In the genomic region with DNA sequence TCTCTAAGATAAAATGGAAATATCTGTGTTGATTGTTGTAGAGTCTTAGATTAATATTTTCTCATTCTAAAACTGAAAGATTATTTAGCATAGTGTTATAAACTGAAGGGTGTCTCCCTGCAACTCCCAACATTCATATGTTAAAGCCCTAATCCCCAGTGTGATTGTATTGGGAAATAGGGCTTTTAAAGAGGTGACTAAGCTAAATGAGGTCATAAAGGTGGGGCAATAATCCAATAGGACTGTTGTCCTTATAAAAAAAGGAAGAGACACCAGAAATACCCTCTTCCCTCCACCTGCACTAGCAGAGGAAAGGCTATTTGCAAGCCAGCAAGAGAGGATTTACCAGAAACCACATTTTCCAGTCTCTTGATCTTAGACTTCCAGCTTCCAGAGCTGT, we compare ENCODE assay signal across 28 cellular contexts.
DNase-seq lines count a peak whose midpoint lies in the region; ATAC-seq, FAIRE-seq and TF ChIP-seq lines count a peak whose summit lies in the region.
"Had no signal": no experiment of that assay in that cellular context is flagged by ENCODE, and none has a peak within 500 bp of the region (broad histone marks: within the 10 kb centered on the region; RNA-seq: fewer than 3 reads in every experiment).

No MANE protein-coding gene starts in this region.

- in situ Hi-C loops in HAP-1 (cut with MboI; ENCODE audit: low sequenced_read_pairs) = no loop called here

- no peak for TF ChIP-seq RAD21 in H1 (IDR thresholded peaks at IDR 0.05 in 1 of 2, conservative IDR thresholded peaks at IDR 0.05 in 1 of 2; ENCODE audit: low read depth in 2 of 2, low read length in 2 of 2)

- H3K27me3 Mint-ChIP-seq in neural progenitor cell (ENCODE audit: insufficient read depth, low read depth) = no peaks in the 10 kb centered on the region
- H3K27me3 Mint-ChIP-seq: activated CD4-positive, alpha-beta memory T cell treated with anti-CD3 and anti-CD28 coated beads, Interleukin-2, amount 10 ng/mL, durations not matched to agents 7 days and 5 days; activated naive CD8-positive, alpha-beta T cell treated with anti-CD3 and anti-CD28 coated beads, Interleukin-2, amount 10 ng/mL, durations not matched to agents 7 days and 5 days had no signal

- H3K79me1 ChIP-seq in H1 (ENCODE audit: low read depth, low read length) = no peaks in the 10 kb centered on the region

- DNase-seq in HAP-1 (ENCODE audit: low spot score in 2 of 2) = peak; percentile 16 to 77
- peak; percentile 4 for DNase-seq in LoVo (ENCODE audit: low spot score)
- peak in 1 of 2 experiments; percentile 3 for DNase-seq in H1 (ENCODE audit: low read depth in 1 of 2, low spot score in 2 of 2)
- peak; percentile 16 for DNase-seq in neural progenitor cell (ENCODE audit: low spot score)
- no peak for DNase-seq in NCI-H1092 treated with DMSO at 0.1 percent for 48 hours (lab: John Stamatoyannopoulos, UW)
- DNase-seq in left lobe of liver (ENCODE audit: low spot score) = no peak
- DNase-seq in pons (ENCODE audit: low spot score) = no peak
- DNase-seq: activated CD4-positive, alpha-beta memory T cell treated with anti-CD3 and anti-CD28 coated beads, Interleukin-2, amount 10 ng/mL, durations not matched to agents 7 days and 5 days; activated effector memory CD4-positive, alpha-beta T cell treated with anti-CD3 and anti-CD28 coated beads, Interleukin-2, amount 50 U/mL, for 16 hours; activated naive CD8-positive, alpha-beta T cell treated with anti-CD3 and anti-CD28 coated beads, Interleukin-2, amount 10 ng/mL, durations not matched to agents 7 days and 5 days; cerebellar nuclear complex; dorsolateral prefrontal cortex; left ventricle myocardium inferior; natural killer cell; NCI-H2029 treated with DMSO at 0.1 percent for 48 hours; NCI-H226; NCI-H774; SHP77; stimulated activated CD4-positive, alpha-beta T cell treated with anti-CD3 and anti-CD28 coated beads, Interleukin-12 subunit alpha, Interleukin-12 subunit beta, amount 100 ng/mL, for 4 hours; stimulated activated CD4-positive, alpha-beta T cell treated with anti-CD3 and anti-CD28 coated beads, Interleukin-4, amount 100 ng/mL, for 24 hours; stimulated activated naive CD4-positive, alpha-beta T cell; SW 1271; testis; uterus had no signal

- H3K23me2 ChIP-seq in H1 (ENCODE audit: low read depth, low read length) = no peaks in the 10 kb centered on the region

- H2BK120ac ChIP-seq in H1 (replicated peaks; ENCODE audit: low read depth, low read length) = no peak overlapping the region

- no peak for TF ChIP-seq POLR2A in H1 (IDR thresholded peaks at IDR 0.05; ENCODE audit: control extremely low read depth in 1 of 2, low read depth in 2 of 2, low read length in 2 of 2)

- H2BK5ac ChIP-seq in H1 (ENCODE audit: low read depth, low read length) = no peak overlapping the region

- CTCF ChIA-PET in H1 (lab: Charles Lee; ENCODE audit: partially characterized antibody) = no interaction called here

- no peak overlapping the region for H4K5ac ChIP-seq in H1 (ENCODE audit: insufficient read length, low read depth, low read length)

- no peak for ATAC-seq in left lobe of liver
- ATAC-seq: natural killer cell had no signal

- H3K36me3 ChIP-seq in HAP-1 (replicated peaks) (no peaks in the 10 kb centered on the region), H1 (ENCODE audit: control insufficient read depth in 2 of 4, insufficient read depth in 4 of 4, low read length in 3 of 4) (no peaks in the 10 kb centered on the region), neural progenitor cell (no peaks in the 10 kb centered on the region)
- H3K36me3 ChIP-seq: left ventricle myocardium inferior, right atrium auricular region, uterus had no signal

- no peak overlapping the region for H3K27ac Mint-ChIP-seq in neural progenitor cell
- H3K27ac Mint-ChIP-seq: activated CD4-positive, alpha-beta memory T cell treated with anti-CD3 and anti-CD28 coated beads, Interleukin-2, amount 10 ng/mL, durations not matched to agents 7 days and 5 days; activated naive CD8-positive, alpha-beta T cell treated with anti-CD3 and anti-CD28 coated beads, Interleukin-2, amount 10 ng/mL, durations not matched to agents 7 days and 5 days; natural killer cell had no signal

- H3K4me2 ChIP-seq in H1 (ENCODE audit: insufficient read depth in 1 of 2, low read depth in 2 of 2, low read length in 2 of 2) (peak overlapping the region in 1 of 2 experiments; percentile 38; a peak in 2 of 4 replicates), neural progenitor cell (peak overlapping the region; percentile 34)

- no peak overlapping the region for H3K4me3 Mint-ChIP-seq in neural progenitor cell
- H3K4me3 Mint-ChIP-seq: activated CD4-positive, alpha-beta memory T cell treated with anti-CD3 and anti-CD28 coated beads, Interleukin-2, amount 10 ng/mL, durations not matched to agents 7 days and 5 days; activated naive CD8-positive, alpha-beta T cell treated with anti-CD3 and anti-CD28 coated beads, Interleukin-2, amount 10 ng/mL, durations not matched to agents 7 days and 5 days; natural killer cell had no signal

- H3K9me3 ChIP-seq in HAP-1 (no peaks in the 10 kb centered on the region), H1 (ENCODE audit: insufficient read depth in 2 of 2, low read depth in 1 of 2, low read length in 1 of 2) (0 out of 4 replicates have a peak, but pooled peaks cover 0 to 3% of the 10 kb centered on the region in 2 experiments), neural progenitor cell (ENCODE audit: low read depth) (peaks cover 4% of the 10 kb centered on the region)
- H3K9me3 ChIP-seq: left ventricle myocardium inferior, right atrium auricular region, testis, uterus had no signal

- H3K14ac ChIP-seq in H1 (ENCODE audit: insufficient read length) = no peak overlapping the region

- no peak overlapping the region for H3K4ac ChIP-seq in H1 (replicated peaks; ENCODE audit: insufficient read length, low read depth, low read length)

- H3K4me1 ChIP-seq in HAP-1 (peaks cover 5% of the 10 kb centered on the region), H1 (replicated peaks in 1 of 4; ENCODE audit: control insufficient read depth in 3 of 4, insufficient read depth in 4 of 4, low read length in 3 of 4) (peaks cover 0 to 3% (median 0%) of the 10 kb centered on the region in 4 experiments; a peak in 1 of 7 replicates), neural progenitor cell (peaks cover 13% of the 10 kb centered on the region)
- H3K4me1 ChIP-seq: left ventricle myocardium inferior, right atrium auricular region, testis, uterus had no signal

- no peak overlapping the region for H3K18ac ChIP-seq in H1 (ENCODE audit: extremely low read depth, low read length)

- no peak overlapping the region for H2BK15ac ChIP-seq in H1 (ENCODE audit: low read length)

- no peak overlapping the region for H4K8ac ChIP-seq in H1 (ENCODE audit: extremely low read depth, insufficient read depth, low read length)

- H2AFZ ChIP-seq in H1 (ENCODE audit: low read length) (no peak overlapping the region), neural progenitor cell (replicated peaks) (no peak overlapping the region)

- H3K4me3 ChIP-seq in HAP-1 = no peak overlapping the region
- peak overlapping the region in 1 of 4 experiments; percentile 33; a peak in 1 of 8 replicates for H3K4me3 ChIP-seq in H1 (ENCODE audit: extremely low read depth in 1 of 4, insufficient read depth in 2 of 4, low read depth in 3 of 4, low read length in 4 of 4)
- no peak overlapping the region for H3K4me3 ChIP-seq in neural progenitor cell
- H3K4me3 ChIP-seq: dorsolateral prefrontal cortex, left ventricle myocardium inferior, right atrium auricular region, testis, uterus had no signal

- H3K9ac ChIP-seq in H1 (replicated peaks in 1 of 4; ENCODE audit: extremely low read depth in 1 of 4, low read depth in 3 of 4, low read length in 3 of 4) (no peak overlapping the region), neural progenitor cell (no peak overlapping the region)

- no peaks in the 10 kb centered on the region for H3K36me3 Mint-ChIP-seq in neural progenitor cell
- H3K36me3 Mint-ChIP-seq: activated naive CD8-positive, alpha-beta T cell treated with anti-CD3 and anti-CD28 coated beads, Interleukin-2, amount 10 ng/mL, durations not matched to agents 7 days and 5 days; natural killer cell had no signal

- no peak overlapping the region for H2AK5ac ChIP-seq in H1 (ENCODE audit: low read depth, low read length)

- H3K27ac ChIP-seq in H1 (ENCODE audit: low read depth, low read length) (no peak overlapping the region), neural progenitor cell (no peak overlapping the region)
- H3K27ac ChIP-seq: C4-2B, dorsolateral prefrontal cortex, left ventricle myocardium inferior, right atrium auricular region, testis, uterus had no signal

- POLR2A ChIA-PET in H1 (lab: Charles Lee; ENCODE audit: partially characterized antibody) = no interaction called here

- H3K27me3 ChIP-seq in HAP-1 (ENCODE audit: low read depth) (no peaks in the 10 kb centered on the region), H1 (replicated peaks in 1 of 4; ENCODE audit: control insufficient read depth in 3 of 4, extremely low read depth in 1 of 4, insufficient read depth in 3 of 4, low read length in 3 of 4) (no peaks in the 10 kb centered on the region), neural progenitor cell (no peaks in the 10 kb centered on the region)
- H3K27me3 ChIP-seq: dorsolateral prefrontal cortex, right atrium auricular region, testis, uterus had no signal

- no peaks in the 10 kb centered on the region for H4K20me1 ChIP-seq in H1 (replicated peaks in 1 of 2; ENCODE audit: control insufficient read depth in 1 of 2, insufficient read depth in 2 of 2, low read length in 2 of 2)
- H4K20me1 ChIP-seq in neural progenitor cell (ENCODE audit: low read depth) = no peaks in the 10 kb centered on the region

- no peak overlapping the region for H2BK12ac ChIP-seq in H1 (ENCODE audit: low read depth, low read length)

- H3K4me1 Mint-ChIP-seq in neural progenitor cell = no peaks in the 10 kb centered on the region
- H3K4me1 Mint-ChIP-seq: activated CD4-positive, alpha-beta memory T cell treated with anti-CD3 and anti-CD28 coated beads, Interleukin-2, amount 10 ng/mL, durations not matched to agents 7 days and 5 days; activated naive CD8-positive, alpha-beta T cell treated with anti-CD3 and anti-CD28 coated beads, Interleukin-2, amount 10 ng/mL, durations not matched to agents 7 days and 5 days; natural killer cell had no signal

- H4K91ac ChIP-seq in H1 (replicated peaks; ENCODE audit: insufficient read length, low read length) = no peak overlapping the region

- 0 out of 3 replicates have a peak, but pooled peaks of 1 of the 2 experiments have one; percentile 65 for TF ChIP-seq EP300 in H1 (IDR thresholded peaks at IDR 0.05; ENCODE audit: borderline replicate concordance in 1 of 2, low read depth in 2 of 2, low read length in 2 of 2)

- no peak overlapping the region for H3K56ac ChIP-seq in H1 (replicated peaks; ENCODE audit: insufficient read length, low read depth, low read length)

- FAIRE-seq in H1 (lab: Jason Lieb, UNC) = no peak
- FAIRE-seq: endothelial cell of umbilical vein, GM19239 had no signal

- no peaks in the 10 kb centered on the region for H3F3A ChIP-seq in neural progenitor cell (ENCODE audit: low read depth)

- TF ChIP-seq CTCF in H1 (IDR thresholded peaks at IDR 0.05; ENCODE audit: control extremely low read depth in 1 of 3, insufficient read depth in 1 of 3, low read depth in 1 of 3, low read length in 3 of 3) (no peak), neural progenitor cell (IDR thresholded peaks at IDR 0.05) (no peak)

- H3K79me2 ChIP-seq in H1 (ENCODE audit: control insufficient read depth in 1 of 2, insufficient read depth in 2 of 2, low read length in 2 of 2) = no peaks in the 10 kb centered on the region
- no peaks in the 10 kb centered on the region for H3K79me2 ChIP-seq in neural progenitor cell (ENCODE audit: low read depth)

- no peak overlapping the region for H3K23ac ChIP-seq in H1 (ENCODE audit: insufficient read length)

- H2BK20ac ChIP-seq in H1 (ENCODE audit: low read length) = no peak overlapping the region

- H3K9me3 Mint-ChIP-seq in neural progenitor cell = no peaks in the 10 kb centered on the region
- H3K9me3 Mint-ChIP-seq: activated naive CD8-positive, alpha-beta T cell treated with anti-CD3 and anti-CD28 coated beads, Interleukin-2, amount 10 ng/mL, durations not matched to agents 7 days and 5 days had no signal

Comparison
In these comparisons a context has a peak if more than half of its experiments do, and no peak if none do; other contexts are left out.
1. DNase-seq: peak in HAP-1 (2 of 2), LoVo (single experiment) and neural progenitor cell (single experiment); none in NCI-H1092 treated with DMSO at 0.1 percent for 48 hours (single experiment), left lobe of liver (single experiment) and pons (single experiment).